ENCODE assay signal across 35 cellular contexts in genomic region chr6:1402369-1402768, GRCh38. TPM values are rescaled to one million over a fixed set of nuclear protein-coding genes. Genes with fewer than 3 reads are reported as not detected.
"Had no signal": no experiment of that assay in that cellular context is flagged by ENCODE, and none has a peak within 500 bp of the region (broad histone marks: within the 10 kb centered on the region; RNA-seq: fewer than 3 reads in every experiment).

No MANE protein-coding gene starts in this region.

- H3K27ac ChIP-seq: body of pancreas, colonic mucosa, epithelial cell of prostate, esophagus squamous epithelium, gastroesophageal sphincter, heart right ventricle, WERI-Rb-1 had no signal

- FAIRE-seq: endometrium, endothelial cell of umbilical vein had no signal

- H3K36me3 ChIP-seq: colonic mucosa, esophagus squamous epithelium, gastroesophageal sphincter, heart right ventricle, WERI-Rb-1 had no signal

- H3K4me3 ChIP-seq: body of pancreas, colonic mucosa, esophagus squamous epithelium, gastroesophageal sphincter, heart right ventricle had no signal

- H3K27me3 ChIP-seq: body of pancreas, colonic mucosa, gastroesophageal sphincter had no signal

- H3K9me3 ChIP-seq: body of pancreas, colonic mucosa, esophagus squamous epithelium had no signal

- H3K27ac Mint-ChIP-seq: activated B cell treated with CpG ODN at 0.5 μM for 24 hours; activated CD8-positive, alpha-beta T cell treated with anti-CD3 and anti-CD28 coated beads for 36 hours; activated naive CD8-positive, alpha-beta T cell; activated T-helper 17 cell treated with anti-CD3 and anti-CD28 coated beads, Interleukin-2, amount 50 U/mL, for 72 hours; T-helper 17 cell; T-helper 2 cell treated with Interferon-gamma antibody and Interleukin-4, amounts not matched to agents 5 μg/mL and 100 μg/mL, for 36 hours had no signal

- H3K36me3 Mint-ChIP-seq: activated naive CD8-positive, alpha-beta T cell had no signal

- H3K4me3 Mint-ChIP-seq: activated B cell treated with CpG ODN at 0.5 μM for 24 hours; activated CD8-positive, alpha-beta T cell treated with anti-CD3 and anti-CD28 coated beads for 36 hours; activated naive CD8-positive, alpha-beta T cell; activated T-cell treated with anti-CD3 and anti-CD28 coated beads, Interleukin-2, amount 50 U/mL, for 4 hours; activated T-helper 17 cell treated with anti-CD3 and anti-CD28 coated beads, Interleukin-2, amount 50 U/mL, for 72 hours; T-helper 17 cell; T-helper 2 cell treated with Interferon-gamma antibody and Interleukin-4, amounts not matched to agents 5 μg/mL and 100 μg/mL, for 36 hours had no signal

- H3K9me3 Mint-ChIP-seq: activated B cell treated with CpG ODN at 0.5 μM for 24 hours; activated CD8-positive, alpha-beta T cell treated with anti-CD3 and anti-CD28 coated beads for 36 hours; activated T-cell treated with anti-CD3 and anti-CD28 coated beads, Interleukin-2, amount 50 U/mL, for 4 hours; activated T-helper 17 cell treated with anti-CD3 and anti-CD28 coated beads, Interleukin-2, amount 50 U/mL, for 72 hours; T-helper 2 cell treated with Interferon-gamma antibody and Interleukin-4, amounts not matched to agents 5 μg/mL and 100 μg/mL, for 36 hours had no signal

- H3K4me1 Mint-ChIP-seq: activated B cell treated with CpG ODN at 0.5 μM for 24 hours; activated T-helper 17 cell treated with anti-CD3 and anti-CD28 coated beads, Interleukin-2, amount 50 U/mL, for 72 hours had no signal

- DNase-seq: activated B cell treated with CpG ODN at 0.5 μM for 24 hours; activated CD4-positive, alpha-beta T cell treated with anti-CD3 and anti-CD28 coated beads for 48 hours; activated CD4-positive, alpha-beta T cell treated with anti-CD3 and anti-CD28 coated beads, Interleukin-2, amount 50 U/mL, for 1 hour; activated CD4-positive, alpha-beta T cell treated with anti-CD3 and anti-CD28 coated beads, Interleukin-2, amount 50 U/mL, for 48 hours; activated CD8-positive, alpha-beta memory T cell treated with anti-CD3 and anti-CD28 coated beads for 24 hours; activated CD8-positive, alpha-beta T cell treated with anti-CD3 and anti-CD28 coated beads for 36 hours; activated effector memory CD4-positive, alpha-beta T cell treated with Interleukin-2 at 50 U/mL for 16 hours; activated gamma-delta T cell treated with Interleukin-2 at 50 U/mL for 16 hours; activated naive CD4-positive, alpha-beta T cell treated with anti-CD3 and anti-CD28 coated beads, Interleukin-2, amount 50 U/mL, for 16 hours; activated naive CD4-positive, alpha-beta T cell treated with Interleukin-2 at 50 U/mL for 16 hours; activated T-cell treated with anti-CD3 and anti-CD28 coated beads, Interleukin-2, amount 50 U/mL, for 4 hours; amygdala; aorta; body of pancreas; central memory CD4-positive, alpha-beta T cell; cerebellar nuclear complex; colonic mucosa; effector CD8-positive, alpha-beta T cell; esophagus squamous epithelium; foreskin melanocyte; heart right ventricle; T-helper 17 cell; T1000; WERI-Rb-1 had no signal

- H3K4me1 ChIP-seq: body of pancreas, colonic mucosa, heart right ventricle had no signal

- ATAC-seq: activated CD4-positive, CD25-positive, alpha-beta regulatory T cell treated with anti-CD3 and anti-CD28 coated beads, Interleukin-2, amount 50 U/mL, for 24 hours; activated CD8-positive, alpha-beta T cell treated with anti-CD3 and anti-CD28 coated beads for 36 hours; activated T-cell treated with anti-CD3 and anti-CD28 coated beads, Interleukin-2, amount 50 U/mL, for 4 hours; activated T-helper 17 cell treated with anti-CD3 and anti-CD28 coated beads, Interleukin-2, amount 50 U/mL, for 72 hours; body of pancreas; gastroesophageal sphincter; heart right ventricle; T-helper 17 cell had no signal

RNA-seq across cellular contexts. Expression of gene FOXF2, which starts 13.0 kb away (rescaled TPM):
- total RNA-seq: activated B cell treated with CpG ODN at 0.5 μM for 24 hours; activated CD8-positive, alpha-beta T cell treated with anti-CD3 and anti-CD28 coated beads for 36 hours; activated T-helper 17 cell treated with anti-CD3 and anti-CD28 coated beads, Interleukin-2, amount 50 U/mL, for 72 hours; dermis microvascular lymphatic vessel endothelial cell; endothelial cell of umbilical vein; fibroblast of villous mesenchyme; glomerular endothelial cell; T-helper 17 cell had no signal
- polyA plus RNA-seq: aorta, endothelial cell of umbilical vein had no signal
